In the genomic region with DNA sequence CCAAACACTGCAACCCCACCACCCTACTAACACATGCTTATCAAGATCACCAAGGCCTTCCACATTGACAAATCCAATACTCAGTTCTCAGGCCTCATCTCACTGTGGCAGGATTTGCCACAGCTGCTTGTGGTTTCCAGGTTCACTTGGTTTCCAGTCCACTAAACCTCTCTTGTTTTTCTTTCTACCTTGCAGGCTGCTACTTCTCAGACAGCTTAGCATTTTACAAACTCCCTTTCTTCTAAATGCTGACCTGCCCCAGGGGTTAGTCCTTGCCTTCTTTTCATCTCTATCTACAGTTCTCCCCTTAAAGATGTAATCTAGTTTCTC, we compare ENCODE assay signal across 13 cellular contexts.
DNase-seq lines count a peak whose midpoint lies in the region; ATAC-seq, FAIRE-seq and TF ChIP-seq lines count a peak whose summit lies in the region.
"Had no signal": no experiment of that assay in that cellular context is flagged by ENCODE, and none has a peak within 500 bp of the region (broad histone marks: within the 10 kb centered on the region; RNA-seq: fewer than 3 reads in every experiment).

No MANE protein-coding gene starts in this region.

- H3K27me3 Mint-ChIP-seq in nephron (ENCODE audit: low read depth) = no peaks in the 10 kb centered on the region
- no peaks in the 10 kb centered on the region for H3K27me3 Mint-ChIP-seq in T-helper 17 cell
- H3K27me3 Mint-ChIP-seq in activated CD8-positive, alpha-beta T cell treated with anti-CD3 and anti-CD28 coated beads for 36 hours = no peaks in the 10 kb centered on the region

- FAIRE-seq in GM12892 (lab: Jason Lieb, UNC) = peak; percentile 40
- FAIRE-seq: TTC549 had no signal

- H3K4me1 Mint-ChIP-seq in nephron (peaks cover 8% of the 10 kb centered on the region), T-helper 17 cell (no peaks in the 10 kb centered on the region)
- peaks cover 7% of the 10 kb centered on the region for H3K4me1 Mint-ChIP-seq in activated CD8-positive, alpha-beta T cell treated with anti-CD3 and anti-CD28 coated beads for 36 hours (ENCODE audit: low read depth)

- H3K36me3 Mint-ChIP-seq in nephron (ENCODE audit: low read depth) = peaks cover 76% of the 10 kb centered on the region
- H3K36me3 Mint-ChIP-seq in T-helper 17 cell (ENCODE audit: low read depth) = no peaks in the 10 kb centered on the region
- peaks cover 13% of the 10 kb centered on the region for H3K36me3 Mint-ChIP-seq in activated CD8-positive, alpha-beta T cell treated with anti-CD3 and anti-CD28 coated beads for 36 hours (ENCODE audit: low read depth)

- ATAC-seq in HG02852 (IDR thresholded peaks at IDR 0.05; ENCODE audit: unreplicated experiment) (peak; percentile 68), T-helper 17 cell (no peak)
- ATAC-seq in activated CD8-positive, alpha-beta T cell treated with anti-CD3 and anti-CD28 coated beads for 36 hours = no peak

- DNase-seq in GM12892 (ENCODE audit: insufficient read length) (peak; percentile 20), SW480 (ENCODE audit: low spot score) (peak; percentile 36), T-helper 17 cell (no peak), DMS79 (lab: John Stamatoyannopoulos, UW) (no peak)
- no peak for DNase-seq in activated naive CD4-positive, alpha-beta T cell treated with Interleukin-2 at 50 U/mL for 16 hours
- no peak for DNase-seq in activated CD8-positive, alpha-beta T cell treated with anti-CD3 and anti-CD28 coated beads for 36 hours
- DNase-seq: NCI-H1092, nucleus accumbens, upper lobe of left lung had no signal

- TF ChIP-seq POLR2A in GM12892 (IDR thresholded peaks at IDR 0.05; ENCODE audit: low read depth, low read length) = no peak

- H3K27ac Mint-ChIP-seq in nephron (peak overlapping the region in 2 of 3 experiments; percentile 17 to 57), T-helper 17 cell (no peak overlapping the region)
- H3K27ac Mint-ChIP-seq in activated CD8-positive, alpha-beta T cell treated with anti-CD3 and anti-CD28 coated beads for 36 hours = no peak overlapping the region
- H3K27ac Mint-ChIP-seq: activated T-helper 2 cell treated with anti-CD3 and anti-CD28 coated beads, Interferon-gamma antibody, Interleukin-2, Interleukin-4, amounts not matched to agents 10 μg/mL and 5 μg/mL and 100 μg/mL, durations not matched to agents 14 hours and 24 hours and 36 hours had no signal

- H3K9me3 Mint-ChIP-seq in nephron = peaks cover 15% of the 10 kb centered on the region
- H3K9me3 Mint-ChIP-seq in activated CD8-positive, alpha-beta T cell treated with anti-CD3 and anti-CD28 coated beads for 36 hours = peaks cover 3% of the 10 kb centered on the region

- POLR2A ChIA-PET in activated CD8-positive, alpha-beta T cell treated with anti-CD3 and anti-CD28 coated beads for 36 hours (lab: Charles Lee) = no interaction called here

- H3K9me3 ChIP-seq in T-helper 17 cell (ENCODE audit: control insufficient read depth, low read length, poor library complexity, severe bottlenecking) = no peaks in the 10 kb centered on the region
- H3K9me3 ChIP-seq: upper lobe of left lung had no signal

- TF ChIP-seq CTCF in nephron (IDR thresholded peaks at IDR 0.05; ENCODE audit: unreplicated experiment in 3 of 3) = no peak
- TF ChIP-seq CTCF in activated CD8-positive, alpha-beta T cell treated with anti-CD3 and anti-CD28 coated beads for 36 hours (IDR thresholded peaks at IDR 0.05) = no peak

- CTCF ChIA-PET in activated CD8-positive, alpha-beta T cell treated with anti-CD3 and anti-CD28 coated beads for 36 hours (lab: Charles Lee) = no interaction called here

- intact Hi-C loops in activated CD8-positive, alpha-beta T cell treated with anti-CD3 and anti-CD28 coated beads for 36 hours (cut with micrococcal nuclease) = no loop called here

- H3K4me3 Mint-ChIP-seq in nephron (no peak overlapping the region), T-helper 17 cell (no peak overlapping the region)
- no peak overlapping the region for H3K4me3 Mint-ChIP-seq in activated CD8-positive, alpha-beta T cell treated with anti-CD3 and anti-CD28 coated beads for 36 hours

Comparison
In these comparisons a context has a peak if more than half of its experiments do, and no peak if none do; other contexts are left out.
1. DNase-seq: peak in GM12892 (single experiment) and SW480 (single experiment); none in T-helper 17 cell (0 of 3), DMS79 (single experiment), activated naive CD4-positive, alpha-beta T cell treated with Interleukin-2 at 50 U/mL for 16 hours (single experiment) and activated CD8-positive, alpha-beta T cell treated with anti-CD3 and anti-CD28 coated beads for 36 hours (single experiment).
2. H3K27ac Mint-ChIP-seq: peak in nephron (2 of 3); none in T-helper 17 cell (single experiment) and activated CD8-positive, alpha-beta T cell treated with anti-CD3 and anti-CD28 coated beads for 36 hours (single experiment).